9 cellular contexts compared by ENCODE assay signal in genomic region chr19:18507727-18508440, GRCh38. TPM values are rescaled to one million over a fixed set of nuclear protein-coding genes. Genes with fewer than 3 reads are reported as not detected.
DNase-seq lines count a peak whose midpoint lies in the region; ATAC-seq and TF ChIP-seq lines count a peak whose summit lies in the region.
"Had no signal": no experiment of that assay in that cellular context is flagged by ENCODE, and none has a peak within 500 bp of the region (broad histone marks: within the 10 kb centered on the region; RNA-seq: fewer than 3 reads in every experiment).

No MANE protein-coding gene starts in this region.

- POLR2A ChIA-PET in activated CD4-positive, alpha-beta memory T cell treated with anti-CD3 and anti-CD28 coated beads, Interleukin-2, amount 10 ng/mL, durations not matched to agents 7 days and 5 days (lab: Charles Lee): interaction anchor here (0.7 to 4.3 kb wide), 18 partner anchors 8 to 325 kb away, joined by 3 to 43 read pairs (median 5); partner anchors contain the start of genes ELL, FKBP8, JUND and KXD1

- no peaks in the 10 kb centered on the region for H3K36me3 Mint-ChIP-seq in activated CD4-positive, alpha-beta memory T cell treated with anti-CD3 and anti-CD28 coated beads, Interleukin-2, amount 10 ng/mL, durations not matched to agents 7 days and 5 days (ENCODE audit: low read depth)

- WGBS in gastroesophageal sphincter (ENCODE audit: low coverage in 1 of 2), 2 donors: 67% methylated on average over 4 of the region's 11 CpGs; no CpG with 5 or more reads in 1 of the 2 donors

- no peak for TF ChIP-seq CTCF in DND-41 (IDR thresholded peaks at IDR 0.05; ENCODE audit: borderline replicate concordance, extremely low read depth, low read length, poor library complexity, severe bottlenecking)
- TF ChIP-seq CTCF in gastroesophageal sphincter (IDR thresholded peaks at IDR 0.05): no peak

- no peak for TF ChIP-seq EP300 in gastroesophageal sphincter (IDR thresholded peaks at IDR 0.05)

- H3K9ac ChIP-seq in DND-41 (ENCODE audit: low read depth, low read length): no peak overlapping the region

- no peak overlapping the region; the same call in 1 of the 2 replicates for H3K27ac ChIP-seq in DND-41 (ENCODE audit: low read length)
- H3K27ac ChIP-seq in gastroesophageal sphincter: peak overlapping the region in 3 of 4 donors; percentile 60 to 71 (median 69)

- peaks cover 94% of the 10 kb centered on the region for H3K79me2 ChIP-seq in DND-41 (ENCODE audit: insufficient read depth, low read length)

- H3K4me1 ChIP-seq in DND-41 (ENCODE audit: insufficient read depth, low read length): peaks cover 18% of the 10 kb centered on the region
- peaks cover 0 to 94% (median 73%) of the 10 kb centered on the region in 3 donors for H3K4me1 ChIP-seq in gastroesophageal sphincter

- TF ChIP-seq POLR2A in gastroesophageal sphincter (IDR thresholded peaks at IDR 0.05): no peak

- no peaks in the 10 kb centered on the region for H3K9me3 Mint-ChIP-seq in activated CD4-positive, alpha-beta memory T cell treated with anti-CD3 and anti-CD28 coated beads, Interleukin-2, amount 10 ng/mL, durations not matched to agents 7 days and 5 days

- DNase-seq in DND-41: no peak
- no peak for DNase-seq in activated CD4-positive, alpha-beta memory T cell treated with anti-CD3 and anti-CD28 coated beads, Interleukin-2, amount 10 ng/mL, durations not matched to agents 7 days and 5 days
- DNase-seq in renal cortical epithelial cell (ENCODE audit: low read depth): peak; percentile 43
- no peak for DNase-seq in SKM-1 treated with dmso at 0.1 percent for 144 hours (lab: John Stamatoyannopoulos, UW; ENCODE audit: unreplicated experiment)
- no peak for DNase-seq in SIG-M5 treated with dmso at 0.1 percent for 504 hours (lab: John Stamatoyannopoulos, UW; ENCODE audit: unreplicated experiment)
- no peak for DNase-seq in COR-L47 (lab: John Stamatoyannopoulos, UW)
- DNase-seq in NK-92 treated with Interleukin-12 subunit alpha and Interleukin-12 subunit beta, amount 100 ng/mL, for 24 hours (lab: John Stamatoyannopoulos, UW): no peak
- DNase-seq: activated CD8-positive, alpha-beta memory T cell treated with anti-CD3 and anti-CD28 coated beads, Interleukin-2, amount 50 U/mL, for 4 hours had no signal

- CTCF ChIA-PET in activated CD4-positive, alpha-beta memory T cell treated with anti-CD3 and anti-CD28 coated beads, Interleukin-2, amount 10 ng/mL, durations not matched to agents 7 days and 5 days (lab: Charles Lee): interaction anchor here (0.7 to 4.1 kb wide), 9 partner anchors 9 to 81 kb away, joined by 3 to 37 read pairs (median 4); partner anchors contain the start of genes ELL and REX1BD

- no peak overlapping the region for H3K4me3 ChIP-seq in DND-41 (ENCODE audit: low read depth in 1 of 2, low read length in 2 of 2)
- no peak overlapping the region for H3K4me3 ChIP-seq in gastroesophageal sphincter

- ATAC-seq in DND-41 (ENCODE audit: insufficient read depth, low read depth): 0 out of 3 replicates have a peak, but pooled peaks have one; percentile 15
- peak; percentile 15 for ATAC-seq in gastroesophageal sphincter

- H3K36me3 ChIP-seq in DND-41 (ENCODE audit: insufficient read depth, low read length) (no peaks in the 10 kb centered on the region), gastroesophageal sphincter (no peaks in the 10 kb centered on the region)

- H3K27ac Mint-ChIP-seq in activated CD4-positive, alpha-beta memory T cell treated with anti-CD3 and anti-CD28 coated beads, Interleukin-2, amount 10 ng/mL, durations not matched to agents 7 days and 5 days: peak overlapping the region; percentile 88

- H3K9me3 ChIP-seq in DND-41 (ENCODE audit: insufficient read depth, low read length, severe bottlenecking): no peaks in the 10 kb centered on the region
- H3K9me3 ChIP-seq in gastroesophageal sphincter: no peaks in the 10 kb centered on the region

- H3K4me1 Mint-ChIP-seq in activated CD4-positive, alpha-beta memory T cell treated with anti-CD3 and anti-CD28 coated beads, Interleukin-2, amount 10 ng/mL, durations not matched to agents 7 days and 5 days: peaks cover 66% of the 10 kb centered on the region

- H3K4me3 Mint-ChIP-seq in activated CD4-positive, alpha-beta memory T cell treated with anti-CD3 and anti-CD28 coated beads, Interleukin-2, amount 10 ng/mL, durations not matched to agents 7 days and 5 days: peak overlapping the region; percentile 29

- peaks cover 83% of the 10 kb centered on the region for H4K20me1 ChIP-seq in DND-41 (ENCODE audit: insufficient read depth, low read length)

- H3K27me3 Mint-ChIP-seq in activated CD4-positive, alpha-beta memory T cell treated with anti-CD3 and anti-CD28 coated beads, Interleukin-2, amount 10 ng/mL, durations not matched to agents 7 days and 5 days: no peaks in the 10 kb centered on the region

- H3K27me3 ChIP-seq in DND-41 (ENCODE audit: insufficient read depth, low read length, poor library complexity) (no peaks in the 10 kb centered on the region), gastroesophageal sphincter (no peaks in the 10 kb centered on the region)

- no peak overlapping the region for H3K4me2 ChIP-seq in DND-41 (ENCODE audit: insufficient read depth, low read length)

- no peak overlapping the region for H2AFZ ChIP-seq in DND-41 (ENCODE audit: low read depth, low read length)

RNA-seq across cellular contexts. Expression of gene ELL, which starts 14.0 kb away (rescaled TPM):
- 10 to 100 TPM; 26.2 to 26.3 TPM for total RNA-seq in activated CD4-positive, alpha-beta memory T cell treated with anti-CD3 and anti-CD28 coated beads, Interleukin-2, amount 10 ng/mL, durations not matched to agents 7 days and 5 days
- total RNA-seq in gastroesophageal sphincter: 10 to 100 TPM; 12.5 to 19.0 (median 14.7) TPM
- total RNA-seq in renal cortical epithelial cell: 7.5 and 13.3 TPM in 2 replicates

RNA-seq across cellular contexts. Expression of gene FKBP8, which starts 35.5 kb away (rescaled TPM):
- 100 to 1,000 TPM; 263 TPM for total RNA-seq in activated CD4-positive, alpha-beta memory T cell treated with anti-CD3 and anti-CD28 coated beads, Interleukin-2, amount 10 ng/mL, durations not matched to agents 7 days and 5 days
- total RNA-seq in gastroesophageal sphincter (100 to 1,000 TPM; 408 to 436 (median 418) TPM), renal cortical epithelial cell (215 and 278 TPM in 2 replicates)

RNA-seq across cellular contexts. Expression of gene KXD1, which starts 49.8 kb away (rescaled TPM):
- 10 to 100 TPM; 93.0 to 99.1 TPM for total RNA-seq in activated CD4-positive, alpha-beta memory T cell treated with anti-CD3 and anti-CD28 coated beads, Interleukin-2, amount 10 ng/mL, durations not matched to agents 7 days and 5 days
- total RNA-seq in gastroesophageal sphincter (100 to 1,000 TPM; 130 to 137 (median 135) TPM), renal cortical epithelial cell (47.6 and 76.4 TPM in 2 replicates)
